Comparison of ENCODE assay signal across 27 cellular contexts in genomic region chr1:60697204-60697994, GRCh38.
DNase-seq lines count a peak whose midpoint lies in the region; ATAC-seq and TF ChIP-seq lines count a peak whose summit lies in the region.
"Had no signal": no experiment of that assay in that cellular context is flagged by ENCODE, and none has a peak within 500 bp of the region (broad histone marks: within the 10 kb centered on the region; RNA-seq: fewer than 3 reads in every experiment).

No MANE protein-coding gene starts in this region.

- ATAC-seq in HG03378 (IDR thresholded peaks at IDR 0.05; ENCODE audit: unreplicated experiment) (no peak), left lobe of liver (no peak)
- ATAC-seq: activated CD4-positive, CD25-positive, alpha-beta regulatory T cell treated with anti-CD3 and anti-CD28 coated beads, Interleukin-2, amount 50 U/mL, for 24 hours; activated CD8-positive, alpha-beta T cell treated with anti-CD3 and anti-CD28 coated beads for 36 hours; gastrocnemius medialis; natural killer cell; T-cell had no signal

- no peak for TF ChIP-seq CTCF in choroid plexus epithelial cell (conservative IDR thresholded peaks at IDR 0.05; ENCODE audit: low read depth, low read length)

- peak; percentile 17 for DNase-seq in COR-L47 (lab: John Stamatoyannopoulos, UW)
- peak; percentile 9 to 36 for DNase-seq in NCI-H446 (lab: John Stamatoyannopoulos, UW)
- DNase-seq in SK-N-DZ (ENCODE audit: low spot score): peak; percentile 91
- DNase-seq in choroid plexus epithelial cell (ENCODE audit: low read depth): peak; percentile 41
- DNase-seq in NCI-H187 (lab: John Stamatoyannopoulos, UW): no peak
- no peak for DNase-seq in DMS79 treated with DMSO at 0.1 percent for 48 hours (lab: John Stamatoyannopoulos, UW)
- no peak for DNase-seq in left lobe of liver (ENCODE audit: low spot score)
- DNase-seq: ACHN; activated CD8-positive, alpha-beta T cell treated with anti-CD3 and anti-CD28 coated beads for 36 hours; Caco-2; cortex of kidney; gastrocnemius medialis; HCEC 1CT; hypothalamus; natural killer cell; NCI-H1436; NCI-H2171; NCI-H526; OCI-M1; stimulated activated CD4-positive, alpha-beta T cell treated with anti-CD3 and anti-CD28 coated beads, Interleukin-4, amount 100 ng/mL, for 4 hours; stimulated activated naive CD4-positive, alpha-beta T cell; T-cell had no signal

- H3K4me3 ChIP-seq in choroid plexus epithelial cell (ENCODE audit: low read depth, low read length): no peak overlapping the region
- H3K4me3 ChIP-seq: BLaER1 treated with 17β-estradiol and CSF1 and Interleukin-3, amounts not matched to agents 10 nM and 100 nM; esophagus muscularis mucosa; gastrocnemius medialis; right atrium auricular region had no signal

Comparison
In these comparisons a context has a peak if more than half of its experiments do, and no peak if none do; other contexts are left out.
1. DNase-seq: peak in COR-L47 (single experiment), NCI-H446 (2 of 2), SK-N-DZ (single experiment) and choroid plexus epithelial cell (single experiment); none in NCI-H187 (0 of 2), DMS79 treated with DMSO at 0.1 percent for 48 hours (single experiment) and left lobe of liver (single experiment).